30 cellular contexts compared by ENCODE assay signal in genomic region chr12:2271961-2272360, GRCh38.
"Had no signal": no experiment of that assay in that cellular context is flagged by ENCODE, and none has a peak within 500 bp of the region (broad histone marks: within the 10 kb centered on the region; RNA-seq: fewer than 3 reads in every experiment).

No MANE protein-coding gene starts in this region.

- H3K36me3 Mint-ChIP-seq: activated naive CD8-positive, alpha-beta T cell; naive B cell; neural progenitor cell; WTC11 had no signal

- H3K27me3 Mint-ChIP-seq: activated naive CD8-positive, alpha-beta T cell; naive B cell had no signal

- H3K27ac ChIP-seq: adrenal gland, hepatocyte, left lung, neural progenitor cell, ovary, prostate gland, vagina had no signal

- H3K4me3 ChIP-seq: adrenal gland, hepatocyte, left lung, neural progenitor cell, ovary, prostate gland, vagina had no signal

- DNase-seq: activated CD8-positive, alpha-beta memory T cell treated with anti-CD3 and anti-CD28 coated beads for 24 hours; activated CD8-positive, alpha-beta memory T cell treated with anti-CD3 and anti-CD28 coated beads, Interleukin-2, amount 50 U/mL, for 48 hours; activated naive CD4-positive, alpha-beta T cell; activated T-cell treated with anti-CD3 and anti-CD28 coated beads, Interleukin-2, amount 50 U/mL, for 4 hours; cortex of kidney; erythroblast; foreskin melanocyte; glutamatergic neuron; kidney glomerular epithelial cell; left lung; mammary epithelial cell; naive B cell; ovary; right cardiac atrium; stimulated activated CD4-positive, alpha-beta T cell treated with anti-CD3 and anti-CD28 coated beads, Interleukin-12 subunit alpha, Interleukin-12 subunit beta, amount 100 ng/mL, for 4 hours; stimulated activated CD4-positive, alpha-beta T cell treated with anti-CD3 and anti-CD28 coated beads, Interleukin-4, amount 100 ng/mL, for 4 hours; stimulated activated naive CD8-positive, alpha-beta T cell treated with anti-CD3 and anti-CD28 coated beads, Interleukin-15, Interleukin-2, amounts not matched to agents 100 U/mL and 50 U/mL, for 24 hours; T1000; trophoblast cell had no signal

- H3K9me3 Mint-ChIP-seq: activated T-cell treated with anti-CD3 and anti-CD28 coated beads, Interleukin-2, amount 50 U/mL, for 4 hours; activated T-helper 2 cell treated with anti-CD3 and anti-CD28 coated beads, Interferon-gamma antibody, Interleukin-2, Interleukin-4, amounts not matched to agents 10 μg/mL and 5 μg/mL and 100 μg/mL, durations not matched to agents 14 hours and 24 hours and 36 hours; central memory CD8-positive, alpha-beta T cell; neural progenitor cell; T-helper 1 cell treated with Interleukin-12 subunit alpha and Interleukin-12 subunit beta and Interleukin-4 antibody, amounts not matched to agents 30 μg/mL and 1 μg/mL, for 36 hours; WTC11 had no signal

- H3K27me3 ChIP-seq: adrenal gland, hepatocyte, neural progenitor cell, ovary, vagina had no signal

- H3K36me3 ChIP-seq: adrenal gland, left lung, neural progenitor cell, ovary, prostate gland, vagina had no signal

- H3K4me3 Mint-ChIP-seq: activated naive CD8-positive, alpha-beta T cell; activated T-cell treated with anti-CD3 and anti-CD28 coated beads, Interleukin-2, amount 50 U/mL, for 4 hours; central memory CD8-positive, alpha-beta T cell; naive B cell; neural progenitor cell; T-helper 1 cell treated with Interleukin-12 subunit alpha and Interleukin-12 subunit beta and Interleukin-4 antibody, amounts not matched to agents 30 μg/mL and 1 μg/mL, for 36 hours; WTC11 had no signal

- H3K4me1 ChIP-seq: adrenal gland, prostate gland had no signal

- H3K9me3 ChIP-seq: adrenal gland, left lung, ovary, prostate gland, vagina had no signal

- FAIRE-seq: astrocyte had no signal

- ATAC-seq: activated T-cell treated with anti-CD3 and anti-CD28 coated beads, Interleukin-2, amount 50 U/mL, for 4 hours; left lung; right cardiac atrium; stimulated activated naive CD8-positive, alpha-beta T cell treated with anti-CD3 and anti-CD28 coated beads, Interleukin-15, Interleukin-2, amounts not matched to agents 100 U/mL and 50 U/mL, for 24 hours; WTC11 had no signal

- H3K27ac Mint-ChIP-seq: activated naive CD8-positive, alpha-beta T cell; activated T-helper 2 cell treated with anti-CD3 and anti-CD28 coated beads, Interferon-gamma antibody, Interleukin-2, Interleukin-4, amounts not matched to agents 10 μg/mL and 5 μg/mL and 100 μg/mL, durations not matched to agents 14 hours and 24 hours and 36 hours; neural progenitor cell; T-helper 1 cell treated with Interleukin-12 subunit alpha and Interleukin-12 subunit beta and Interleukin-4 antibody, amounts not matched to agents 30 μg/mL and 1 μg/mL, for 36 hours; WTC11 had no signal

- H3K4me1 Mint-ChIP-seq: central memory CD8-positive, alpha-beta T cell; naive B cell had no signal
